ENCODE assay signal across 15 cellular contexts in genomic region chr4:74267998-74268606, GRCh38. TPM values are rescaled to one million over a fixed set of nuclear protein-coding genes. Genes with fewer than 3 reads are reported as not detected.
DNase-seq lines count a peak whose midpoint lies in the region; ATAC-seq, FAIRE-seq and TF ChIP-seq lines count a peak whose summit lies in the region.
"Had no signal": no experiment of that assay in that cellular context is flagged by ENCODE, and none has a peak within 500 bp of the region (broad histone marks: within the 10 kb centered on the region; RNA-seq: fewer than 3 reads in every experiment).

No MANE protein-coding gene starts in this region.

- TF ChIP-seq CTCF in astrocyte of the spinal cord (IDR thresholded peaks at IDR 0.05; ENCODE audit: low read depth, low read length) (no peak), keratinocyte (optimal IDR thresholded peaks at IDR 0.05 in 1 of 3, IDR thresholded peaks at IDR 0.05 in 1 of 3, conservative IDR thresholded peaks at IDR 0.05 in 1 of 3; ENCODE audit: extremely low read depth in 1 of 3, insufficient read depth in 2 of 3, low read length in 3 of 3) (no peak)

- no peaks in the 10 kb centered on the region for H3K9me1 ChIP-seq in keratinocyte (ENCODE audit: control insufficient read depth, extremely low read depth, insufficient read depth, low read length)

- H3K4me1 ChIP-seq in keratinocyte (ENCODE audit: control insufficient read depth, extremely low read depth, insufficient read depth, low read length): peaks cover 23% of the 10 kb centered on the region
- H3K4me1 ChIP-seq: parathyroid adenoma, SJCRH30, tibial nerve had no signal

- in situ Hi-C loops in astrocyte of the spinal cord (cut with HindIII; ENCODE audit: low sequenced_read_pairs): no loop called here

- H3K79me2 ChIP-seq in keratinocyte (ENCODE audit: control insufficient read depth, insufficient read depth, low read length): no peaks in the 10 kb centered on the region
- H3K79me2 ChIP-seq: parathyroid adenoma had no signal

- peak overlapping the region; percentile 78 for H3K27ac ChIP-seq in keratinocyte (ENCODE audit: control insufficient read depth, insufficient read depth, low read length)
- H3K27ac ChIP-seq: parathyroid adenoma, SJCRH30, tibial nerve had no signal

- peak overlapping the region; percentile 33 for H3K4me2 ChIP-seq in keratinocyte (ENCODE audit: control insufficient read depth, extremely low read depth, insufficient read depth, low read depth, low read length)

- H3K4me3 ChIP-seq in astrocyte of the spinal cord (ENCODE audit: low read depth, low read length): no peak overlapping the region
- peak overlapping the region in 1 of 3 experiments; percentile 55 for H3K4me3 ChIP-seq in keratinocyte (ENCODE audit: control insufficient read depth in 2 of 3, extremely low read depth in 1 of 3, insufficient read depth in 2 of 3, low read depth in 1 of 3, low read length in 3 of 3)
- H3K4me3 ChIP-seq: SJCRH30, tibial nerve had no signal

- no peaks in the 10 kb centered on the region for H3K27me3 ChIP-seq in keratinocyte (ENCODE audit: control insufficient read depth, extremely low read depth, insufficient read depth, low read length)
- H3K27me3 ChIP-seq: SJCRH30, tibial nerve had no signal

- DNase-seq in AG20443 (ENCODE audit: low spot score) (peak; percentile 57), HT1080 (ENCODE audit: low read depth) (peak; percentile 86), astrocyte of the spinal cord (ENCODE audit: low read depth, low spot score) (peak; percentile 86), keratinocyte (ENCODE audit: low read depth, low spot score) (peak; percentile 28), NCI-H345 (lab: John Stamatoyannopoulos, UW) (no peak), NCI-H2107 treated with DMSO at 0.1 percent for 48 hours (lab: John Stamatoyannopoulos, UW; ENCODE audit: unreplicated experiment) (no peak)
- no peak for DNase-seq in stimulated activated CD8-positive, alpha-beta memory T cell treated with anti-CD3 and anti-CD28 coated beads, Interleukin-4, amount 100 ng/mL, for 48 hours
- DNase-seq: activated naive CD4-positive, alpha-beta T cell treated with anti-CD3 and anti-CD28 coated beads, Interleukin-2, amount 50 U/mL, for 16 hours; CD4-positive, CD25-positive, alpha-beta regulatory T cell; NCI-H2171; SJCRH30 had no signal

- H3K9ac ChIP-seq in keratinocyte (ENCODE audit: control insufficient read depth, extremely low read depth, insufficient read depth, low read length): peak overlapping the region; percentile 33
- H3K9ac ChIP-seq: parathyroid adenoma had no signal

- peak; percentile 88 for FAIRE-seq in keratinocyte (lab: Jason Lieb, UNC)

- no peaks in the 10 kb centered on the region for H3K36me3 ChIP-seq in keratinocyte (ENCODE audit: control insufficient read depth in 2 of 2, extremely low read depth in 1 of 2, insufficient read depth in 2 of 2, low read length in 2 of 2)
- H3K36me3 ChIP-seq: SJCRH30 had no signal

- no peaks in the 10 kb centered on the region for H3K9me3 ChIP-seq in keratinocyte (ENCODE audit: control insufficient read depth, low read depth, low read length)
- H3K9me3 ChIP-seq: SJCRH30, tibial nerve had no signal

- no peaks in the 10 kb centered on the region for H4K20me1 ChIP-seq in keratinocyte (ENCODE audit: control insufficient read depth, extremely low read depth, insufficient read depth, low read length)

- ATAC-seq in HG02571 (IDR thresholded peaks at IDR 0.05; ENCODE audit: unreplicated experiment): no peak
- ATAC-seq: left lobe of liver had no signal

- dilution Hi-C loops in keratinocyte (cut with MboI; ENCODE audit: extremely low pct_ligation_motif_present, low sequenced_read_pairs): no loop called here

- peak overlapping the region; percentile 52 for H2AFZ ChIP-seq in keratinocyte (ENCODE audit: control insufficient read depth, low read length)
- H2AFZ ChIP-seq: parathyroid adenoma had no signal

RNA-seq across cellular contexts. Expression of gene EPGN, which starts 40.2 kb away (rescaled TPM):
- total RNA-seq in HT1080 (2014; rRNA removed; shearing (Covaris generic)): not detected in 2 replicates
- polyA plus RNA-seq in HT1080 (2015; cell fraction: cytosol; rRNA removed): not detected in 2 replicates
- not detected in 2 replicates for polyA plus RNA-seq in HT1080 (2015; cell fraction: nucleus; rRNA removed)
- polyA plus RNA-seq in keratinocyte: 212 to 506 TPM (median 330 TPM) in 3 replicates
- 78.9 TPM for polyA plus RNA-seq in keratinocyte (2011; ENCODE audit: low read depth)
- 255 and 468 TPM in 2 replicates for polyA plus RNA-seq in keratinocyte (2011; cell fraction: cytosol; rRNA removed)
- 510 and 522 TPM in 2 replicates for polyA plus RNA-seq in keratinocyte (2011; cell fraction: nucleus; rRNA removed)
- 163 and 164 TPM in 2 replicates for polyA plus RNA-seq in keratinocyte (2012; ENCODE audit: low replicate concordance)
- 143 to 411 TPM (median 318 TPM) in 3 replicates for polyA minus RNA-seq in keratinocyte
- 253 TPM for polyA minus RNA-seq in keratinocyte (2011; cell fraction: cytosol; rRNA and poly(A)+ RNA removed)
- polyA minus RNA-seq in keratinocyte (2011; cell fraction: nucleus; rRNA and poly(A)+ RNA removed): 338 and 667 TPM in 2 replicates
- total RNA-seq: left lobe of liver, SJCRH30 had no signal
- polyA plus RNA-seq: CD4-positive, CD25-positive, alpha-beta regulatory T cell had no signal

Comparison
In these comparisons a context has a peak if more than half of its experiments do, and no peak if none do; other contexts are left out.
1. DNase-seq: peak in AG20443 (single experiment), HT1080 (single experiment), astrocyte of the spinal cord (single experiment) and keratinocyte (single experiment); none in NCI-H345 (single experiment), NCI-H2107 treated with DMSO at 0.1 percent for 48 hours (single experiment) and stimulated activated CD8-positive, alpha-beta memory T cell treated with anti-CD3 and anti-CD28 coated beads, Interleukin-4, amount 100 ng/mL, for 48 hours (single experiment).